ENCODE assay signal across 10 cellular contexts in genomic region chr13:100234524-100235136, GRCh38.
DNase-seq lines count a peak whose midpoint lies in the region; ATAC-seq and TF ChIP-seq lines count a peak whose summit lies in the region.
"Had no signal": no experiment of that assay in that cellular context is flagged by ENCODE, and none has a peak within 500 bp of the region (broad histone marks: within the 10 kb centered on the region; RNA-seq: fewer than 3 reads in every experiment).

No MANE protein-coding gene starts in this region.

- H3K79me2 ChIP-seq in fibroblast of lung (ENCODE audit: control insufficient read depth, insufficient read depth, low read length) = no peaks in the 10 kb centered on the region
- peaks cover 6% of the 10 kb centered on the region for H3K79me2 ChIP-seq in osteoblast (ENCODE audit: insufficient read depth, low read length)

- H3K4me1 ChIP-seq in fibroblast of lung (ENCODE audit: control insufficient read depth, extremely low read depth, insufficient read depth, low read length) (peaks cover 5% of the 10 kb centered on the region), osteoblast (ENCODE audit: insufficient read depth, low read length) (peaks cover 12% of the 10 kb centered on the region)

- H3K27me3 ChIP-seq in fibroblast of lung (ENCODE audit: control insufficient read depth, insufficient read depth, low read length) (no peaks in the 10 kb centered on the region), osteoblast (ENCODE audit: insufficient read depth, low read length) (no peaks in the 10 kb centered on the region)

- H3K4me3 ChIP-seq in fibroblast of lung (replicated peaks in 1 of 4; ENCODE audit: control extremely low read depth in 1 of 4, insufficient read depth in 1 of 4, low read depth in 3 of 4, low read length in 4 of 4) = no peak overlapping the region
- peak overlapping the region; percentile 6 for H3K4me3 ChIP-seq in osteoblast (ENCODE audit: insufficient read depth, low read length)

- no peak for TF ChIP-seq CTCF in fibroblast of lung (conservative IDR thresholded peaks at IDR 0.05 in 1 of 2, IDR thresholded peaks at IDR 0.05 in 1 of 2; ENCODE audit: low read depth in 1 of 2, low read length in 2 of 2)
- TF ChIP-seq CTCF in osteoblast (IDR thresholded peaks at IDR 0.05; ENCODE audit: extremely low read depth, low read depth, low read length) = no peak
- no peak for TF ChIP-seq CTCF in GM10248 (IDR thresholded peaks at IDR 0.05; ENCODE audit: control extremely low read depth, extremely low read depth, low read depth, missing control alignments)

- H3K9me3 ChIP-seq in fibroblast of lung (ENCODE audit: control insufficient read depth, insufficient read depth, low read depth, low read length) = no peaks in the 10 kb centered on the region
- H3K9me3 ChIP-seq in osteoblast (ENCODE audit: low read depth, low read length) = no peaks in the 10 kb centered on the region

- CTCF ChIA-PET in GM10248 (lab: Yijun Ruan, JAX) = interaction anchor here (0.6 to 3.0 kb wide), 9 partner anchors 11 to 578 kb away, joined by 3 to 23 read pairs (median 5); no protein-coding TSS in a partner anchor

- H3K36me3 ChIP-seq in fibroblast of lung (ENCODE audit: control insufficient read depth, insufficient read depth, low read length) (no peaks in the 10 kb centered on the region), osteoblast (ENCODE audit: insufficient read depth, low read length) (no peaks in the 10 kb centered on the region)

- DNase-seq in GM03348 (ENCODE audit: low spot score) (peak; percentile 13), NCI-H69 (lab: John Stamatoyannopoulos, UW) (peak; percentile 59), fibroblast of lung (ENCODE audit: low read depth in 2 of 2) (peak; percentile 46 to 67), osteoblast (ENCODE audit: insufficient read length, low spot score, missing footprints) (peak; percentile 58), NCI-H1694 treated with DMSO at 0.1 percent for 48 hours (lab: John Stamatoyannopoulos, UW) (no peak), GM10248 (ENCODE audit: extremely low spot score) (no peak)
- DNase-seq in stimulated activated CD4-positive, alpha-beta T cell treated with anti-CD3 and anti-CD28 coated beads, Interleukin-2, amount 100 ng/mL, for 48 hours = no peak
- DNase-seq: kidney had no signal

- POLR2A ChIA-PET in GM10248 (lab: Yijun Ruan, JAX) = no interaction called here

- H3K4me2 ChIP-seq in fibroblast of lung (ENCODE audit: extremely low read depth, insufficient read depth, low read length) (peak overlapping the region; percentile 45), osteoblast (ENCODE audit: insufficient read depth, low read length) (peak overlapping the region; percentile 70)

- H2AFZ ChIP-seq in fibroblast of lung (ENCODE audit: low read length) = no peak overlapping the region
- H2AFZ ChIP-seq in osteoblast (ENCODE audit: low read length) = no peak overlapping the region

- no peak for ATAC-seq in HG03354 (IDR thresholded peaks at IDR 0.05; ENCODE audit: poor library complexity, severe bottlenecking, unreplicated experiment)
- ATAC-seq: stimulated activated memory B cell treated with anti-CD40 and anti-IgM and Interleukin-4, amounts not matched to agents 10 μg/mL and 1 μg/mL and 100 μg/mL, for 72 hours had no signal

- H3K9ac ChIP-seq in fibroblast of lung (ENCODE audit: insufficient read depth, low read length) = no peak overlapping the region

- H4K20me1 ChIP-seq in fibroblast of lung (ENCODE audit: control insufficient read depth, extremely low read depth, insufficient read depth, low read length) (no peaks in the 10 kb centered on the region), osteoblast (ENCODE audit: insufficient read depth, low read length) (no peaks in the 10 kb centered on the region)

- H3K27ac ChIP-seq in fibroblast of lung (ENCODE audit: insufficient read depth, low read length) (no peak overlapping the region), osteoblast (ENCODE audit: low read depth, low read length) (peak overlapping the region; percentile 21)

Comparison
In these comparisons a context has a peak if more than half of its experiments do, and no peak if none do; other contexts are left out.
1. DNase-seq: peak in GM03348 (single experiment), NCI-H69 (single experiment), fibroblast of lung (2 of 2) and osteoblast (single experiment); none in stimulated activated CD4-positive, alpha-beta T cell treated with anti-CD3 and anti-CD28 coated beads, Interleukin-2, amount 100 ng/mL, for 48 hours (0 of 2), NCI-H1694 treated with DMSO at 0.1 percent for 48 hours (single experiment) and GM10248 (single experiment).